In genomic region chr4:145167884-145168283, GRCh38 we compare ENCODE assay signal across 29 cellular contexts.
"Had no signal": no experiment of that assay in that cellular context is flagged by ENCODE, and none has a peak within 500 bp of the region (broad histone marks: within the 10 kb centered on the region; RNA-seq: fewer than 3 reads in every experiment).

No MANE protein-coding gene starts in this region.

- H3K27ac ChIP-seq: left lung, lower lobe of right lung, pancreas, prostate gland, sigmoid colon, stomach, testis, thyroid gland, transverse colon, upper lobe of left lung, vagina had no signal

- H3K36me3 ChIP-seq: prostate gland had no signal

- H3K4me2 ChIP-seq: smooth muscle cell had no signal

- H3K4me3 ChIP-seq: left lung, lower lobe of right lung, pancreas, prostate gland, sigmoid colon, smooth muscle cell, stomach, testis, thyroid gland, transverse colon, upper lobe of left lung, vagina had no signal

- H3K4me3 Mint-ChIP-seq: naive thymus-derived CD8-positive, alpha-beta T cell; nephron; neural crest cell; stimulated activated naive B cell treated with anti-CD40 and anti-IgM and Interleukin-4, amounts not matched to agents 10 μg/mL and 1 μg/mL and 100 μg/mL, for 72 hours had no signal

- H3K4me1 Mint-ChIP-seq: neural crest cell had no signal

- DNase-seq: hippocampal formation; kidney; left colon; left lung; lower lobe of right lung; mammary epithelial cell; mesenchymal stem cell; naive thymus-derived CD8-positive, alpha-beta T cell; nucleus accumbens; pancreas; posterior cingulate gyrus; retina; right cardiac atrium; sigmoid colon; stimulated activated CD4-positive, alpha-beta T cell treated with anti-CD3 and anti-CD28 coated beads, Interleukin-15, amount 100 ng/mL, for 24 hours; stimulated activated CD4-positive, alpha-beta T cell treated with anti-CD3 and anti-CD28 coated beads, Interleukin-2, amount 100 ng/mL, for 24 hours; stimulated activated CD4-positive, alpha-beta T cell treated with anti-CD3 and anti-CD28 coated beads, Interleukin-4, amount 100 ng/mL, for 1 hour; stimulated activated naive B cell treated with anti-CD40 and anti-IgM and Interleukin-4, amounts not matched to agents 10 μg/mL and 1 μg/mL and 100 μg/mL, for 72 hours; stimulated activated naive CD8-positive, alpha-beta T cell treated with anti-CD3 and anti-CD28 coated beads, Interleukin-15, Interleukin-2, amounts not matched to agents 100 U/mL and 50 U/mL, for 24 hours; stomach; testis; thyroid gland; transverse colon; upper lobe of left lung had no signal

- H3K27me3 Mint-ChIP-seq: naive thymus-derived CD8-positive, alpha-beta T cell; stimulated activated naive B cell treated with anti-CD40 and anti-IgM and Interleukin-4, amounts not matched to agents 10 μg/mL and 1 μg/mL and 100 μg/mL, for 72 hours had no signal

- ATAC-seq: left colon; left lung; lower lobe of right lung; naive thymus-derived CD8-positive, alpha-beta T cell; pancreas; right cardiac atrium; stimulated activated naive B cell treated with anti-CD40 and anti-IgM and Interleukin-4, amounts not matched to agents 10 μg/mL and 1 μg/mL and 100 μg/mL, for 72 hours; stimulated activated naive CD8-positive, alpha-beta T cell treated with anti-CD3 and anti-CD28 coated beads, Interleukin-15, Interleukin-2, amounts not matched to agents 100 U/mL and 50 U/mL, for 24 hours had no signal

- H3K9me3 Mint-ChIP-seq: naive thymus-derived CD8-positive, alpha-beta T cell; nephron; neural crest cell; stimulated activated naive B cell treated with anti-CD40 and anti-IgM and Interleukin-4, amounts not matched to agents 10 μg/mL and 1 μg/mL and 100 μg/mL, for 72 hours had no signal

- H3K27me3 ChIP-seq: left lung, pancreas, sigmoid colon, stomach, testis, thyroid gland, transverse colon, upper lobe of left lung, vagina had no signal

- H3K9me3 ChIP-seq: left lung, lower lobe of right lung, pancreas, prostate gland, sigmoid colon, stomach, testis, thyroid gland, transverse colon, upper lobe of left lung, vagina had no signal

- H3K4me1 ChIP-seq: prostate gland, testis had no signal
